In the genomic region with DNA sequence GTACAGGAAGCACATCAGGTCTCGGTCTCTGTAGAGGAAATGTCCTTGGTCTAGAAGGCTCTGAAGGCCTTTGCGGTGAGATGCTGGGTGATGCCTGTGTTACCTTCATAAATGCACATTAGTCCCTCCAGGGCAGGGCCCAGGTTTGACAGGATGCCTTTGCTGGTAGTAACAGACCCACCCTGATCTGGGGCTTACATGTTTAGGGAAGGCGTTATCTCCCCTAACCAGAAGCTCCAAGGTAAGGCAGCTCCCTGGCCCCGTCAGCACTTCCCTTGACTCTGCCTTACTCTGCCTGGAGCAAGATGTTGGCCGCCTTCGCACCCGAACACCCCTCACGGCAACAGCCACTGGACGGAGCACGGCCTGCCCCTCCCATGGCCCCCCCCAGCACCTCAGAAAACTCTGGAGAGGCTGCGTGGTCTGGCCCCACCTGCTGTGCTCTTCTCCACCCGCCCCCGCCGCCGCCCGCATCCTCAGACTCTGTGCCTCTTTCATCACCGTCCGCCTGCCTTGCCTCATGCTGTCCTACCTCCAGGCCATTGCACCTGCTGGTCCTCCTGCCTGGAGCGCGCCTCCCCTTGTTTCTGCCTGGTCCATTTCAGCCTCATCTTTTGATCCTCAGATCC, we compare ENCODE assay signal across 1 cellular context.
TF ChIP-seq lines count a peak whose summit lies in the region.

No MANE protein-coding gene starts in this region.

TF ChIP-seq in K562, 482 proteins besides CTCF, POLR2A, EP300 and RAD21 (continued from another document and continues in another):
- TF ChIP-seq, protein P1, sequence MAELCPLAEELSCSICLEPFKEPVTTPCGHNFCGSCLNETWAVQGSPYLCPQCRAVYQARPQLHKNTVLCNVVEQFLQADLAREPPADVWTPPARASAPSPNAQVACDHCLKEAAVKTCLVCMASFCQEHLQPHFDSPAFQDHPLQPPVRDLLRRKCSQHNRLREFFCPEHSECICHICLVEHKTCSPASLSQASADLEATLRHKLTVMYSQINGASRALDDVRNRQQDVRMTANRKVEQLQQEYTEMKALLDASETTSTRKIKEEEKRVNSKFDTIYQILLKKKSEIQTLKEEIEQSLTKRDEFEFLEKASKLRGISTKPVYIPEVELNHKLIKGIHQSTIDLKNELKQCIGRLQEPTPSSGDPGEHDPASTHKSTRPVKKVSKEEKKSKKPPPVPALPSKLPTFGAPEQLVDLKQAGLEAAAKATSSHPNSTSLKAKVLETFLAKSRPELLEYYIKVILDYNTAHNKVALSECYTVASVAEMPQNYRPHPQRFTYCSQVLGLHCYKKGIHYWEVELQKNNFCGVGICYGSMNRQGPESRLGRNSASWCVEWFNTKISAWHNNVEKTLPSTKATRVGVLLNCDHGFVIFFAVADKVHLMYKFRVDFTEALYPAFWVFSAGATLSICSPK (IDR thresholded peaks at IDR 0.05; ENCODE audit: borderline replicate concordance), result no peak
- TF ChIP-seq JUN (IDR thresholded peaks at IDR 0.05; ENCODE audit: borderline replicate concordance, low read depth, low read length), result no peak
- 0 out of 2 replicates have a peak, but pooled peaks have one; percentile 63 for TF ChIP-seq JUN (CRISPR knock-in tag; IDR thresholded peaks at IDR 0.05; ENCODE audit: borderline replicate concordance)
- no peak for TF ChIP-seq ZNF764 (CRISPR knock-in tag; IDR thresholded peaks at IDR 0.05; ENCODE audit: low read depth)
- TF ChIP-seq SMAD2 (IDR thresholded peaks at IDR 0.05; ENCODE audit: low read depth, low read length), result no peak
- TF ChIP-seq, protein P2, sequence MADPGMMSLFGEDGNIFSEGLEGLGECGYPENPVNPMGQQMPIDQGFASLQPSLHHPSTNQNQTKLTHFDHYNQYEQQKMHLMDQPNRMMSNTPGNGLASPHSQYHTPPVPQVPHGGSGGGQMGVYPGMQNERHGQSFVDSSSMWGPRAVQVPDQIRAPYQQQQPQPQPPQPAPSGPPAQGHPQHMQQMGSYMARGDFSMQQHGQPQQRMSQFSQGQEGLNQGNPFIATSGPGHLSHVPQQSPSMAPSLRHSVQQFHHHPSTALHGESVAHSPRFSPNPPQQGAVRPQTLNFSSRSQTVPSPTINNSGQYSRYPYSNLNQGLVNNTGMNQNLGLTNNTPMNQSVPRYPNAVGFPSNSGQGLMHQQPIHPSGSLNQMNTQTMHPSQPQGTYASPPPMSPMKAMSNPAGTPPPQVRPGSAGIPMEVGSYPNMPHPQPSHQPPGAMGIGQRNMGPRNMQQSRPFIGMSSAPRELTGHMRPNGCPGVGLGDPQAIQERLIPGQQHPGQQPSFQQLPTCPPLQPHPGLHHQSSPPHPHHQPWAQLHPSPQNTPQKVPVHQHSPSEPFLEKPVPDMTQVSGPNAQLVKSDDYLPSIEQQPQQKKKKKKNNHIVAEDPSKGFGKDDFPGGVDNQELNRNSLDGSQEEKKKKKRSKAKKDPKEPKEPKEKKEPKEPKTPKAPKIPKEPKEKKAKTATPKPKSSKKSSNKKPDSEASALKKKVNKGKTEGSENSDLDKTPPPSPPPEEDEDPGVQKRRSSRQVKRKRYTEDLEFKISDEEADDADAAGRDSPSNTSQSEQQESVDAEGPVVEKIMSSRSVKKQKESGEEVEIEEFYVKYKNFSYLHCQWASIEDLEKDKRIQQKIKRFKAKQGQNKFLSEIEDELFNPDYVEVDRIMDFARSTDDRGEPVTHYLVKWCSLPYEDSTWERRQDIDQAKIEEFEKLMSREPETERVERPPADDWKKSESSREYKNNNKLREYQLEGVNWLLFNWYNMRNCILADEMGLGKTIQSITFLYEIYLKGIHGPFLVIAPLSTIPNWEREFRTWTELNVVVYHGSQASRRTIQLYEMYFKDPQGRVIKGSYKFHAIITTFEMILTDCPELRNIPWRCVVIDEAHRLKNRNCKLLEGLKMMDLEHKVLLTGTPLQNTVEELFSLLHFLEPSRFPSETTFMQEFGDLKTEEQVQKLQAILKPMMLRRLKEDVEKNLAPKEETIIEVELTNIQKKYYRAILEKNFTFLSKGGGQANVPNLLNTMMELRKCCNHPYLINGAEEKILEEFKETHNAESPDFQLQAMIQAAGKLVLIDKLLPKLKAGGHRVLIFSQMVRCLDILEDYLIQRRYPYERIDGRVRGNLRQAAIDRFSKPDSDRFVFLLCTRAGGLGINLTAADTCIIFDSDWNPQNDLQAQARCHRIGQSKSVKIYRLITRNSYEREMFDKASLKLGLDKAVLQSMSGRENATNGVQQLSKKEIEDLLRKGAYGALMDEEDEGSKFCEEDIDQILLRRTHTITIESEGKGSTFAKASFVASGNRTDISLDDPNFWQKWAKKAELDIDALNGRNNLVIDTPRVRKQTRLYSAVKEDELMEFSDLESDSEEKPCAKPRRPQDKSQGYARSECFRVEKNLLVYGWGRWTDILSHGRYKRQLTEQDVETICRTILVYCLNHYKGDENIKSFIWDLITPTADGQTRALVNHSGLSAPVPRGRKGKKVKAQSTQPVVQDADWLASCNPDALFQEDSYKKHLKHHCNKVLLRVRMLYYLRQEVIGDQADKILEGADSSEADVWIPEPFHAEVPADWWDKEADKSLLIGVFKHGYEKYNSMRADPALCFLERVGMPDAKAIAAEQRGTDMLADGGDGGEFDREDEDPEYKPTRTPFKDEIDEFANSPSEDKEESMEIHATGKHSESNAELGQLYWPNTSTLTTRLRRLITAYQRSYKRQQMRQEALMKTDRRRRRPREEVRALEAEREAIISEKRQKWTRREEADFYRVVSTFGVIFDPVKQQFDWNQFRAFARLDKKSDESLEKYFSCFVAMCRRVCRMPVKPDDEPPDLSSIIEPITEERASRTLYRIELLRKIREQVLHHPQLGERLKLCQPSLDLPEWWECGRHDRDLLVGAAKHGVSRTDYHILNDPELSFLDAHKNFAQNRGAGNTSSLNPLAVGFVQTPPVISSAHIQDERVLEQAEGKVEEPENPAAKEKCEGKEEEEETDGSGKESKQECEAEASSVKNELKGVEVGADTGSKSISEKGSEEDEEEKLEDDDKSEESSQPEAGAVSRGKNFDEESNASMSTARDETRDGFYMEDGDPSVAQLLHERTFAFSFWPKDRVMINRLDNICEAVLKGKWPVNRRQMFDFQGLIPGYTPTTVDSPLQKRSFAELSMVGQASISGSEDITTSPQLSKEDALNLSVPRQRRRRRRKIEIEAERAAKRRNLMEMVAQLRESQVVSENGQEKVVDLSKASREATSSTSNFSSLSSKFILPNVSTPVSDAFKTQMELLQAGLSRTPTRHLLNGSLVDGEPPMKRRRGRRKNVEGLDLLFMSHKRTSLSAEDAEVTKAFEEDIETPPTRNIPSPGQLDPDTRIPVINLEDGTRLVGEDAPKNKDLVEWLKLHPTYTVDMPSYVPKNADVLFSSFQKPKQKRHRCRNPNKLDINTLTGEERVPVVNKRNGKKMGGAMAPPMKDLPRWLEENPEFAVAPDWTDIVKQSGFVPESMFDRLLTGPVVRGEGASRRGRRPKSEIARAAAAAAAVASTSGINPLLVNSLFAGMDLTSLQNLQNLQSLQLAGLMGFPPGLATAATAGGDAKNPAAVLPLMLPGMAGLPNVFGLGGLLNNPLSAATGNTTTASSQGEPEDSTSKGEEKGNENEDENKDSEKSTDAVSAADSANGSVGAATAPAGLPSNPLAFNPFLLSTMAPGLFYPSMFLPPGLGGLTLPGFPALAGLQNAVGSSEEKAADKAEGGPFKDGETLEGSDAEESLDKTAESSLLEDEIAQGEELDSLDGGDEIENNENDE (IDR thresholded peaks at IDR 0.05; ENCODE audit: low read depth, low read length), result no peak
- no peak for TF ChIP-seq BRD9 (IDR thresholded peaks at IDR 0.05; ENCODE audit: low read depth, partially characterized antibody)
- no peak for TF ChIP-seq HNRNPUL1 (IDR thresholded peaks at IDR 0.05; ENCODE audit: low read length)
- no peak for TF ChIP-seq SMARCA5 (IDR thresholded peaks at IDR 0.05)
- TF ChIP-seq ZNF583 (CRISPR knock-in tag; IDR thresholded peaks at IDR 0.05), result no peak
- TF ChIP-seq RBFOX2 (IDR thresholded peaks at IDR 0.05; ENCODE audit: low read depth, low read length), result peak; percentile 60
- TF ChIP-seq NCOA4 (IDR thresholded peaks at IDR 0.05; ENCODE audit: partially characterized antibody), result no peak
- no peak for TF ChIP-seq KDM5B (IDR thresholded peaks at IDR 0.05; ENCODE audit: insufficient replicate concordance, low read depth, low read length)
- TF ChIP-seq U2AF1 (optimal IDR thresholded peaks at IDR 0.05; ENCODE audit: low read depth, low read length), result no peak
- TF ChIP-seq ZZZ3 (IDR thresholded peaks at IDR 0.05), result no peak
- no peak for TF ChIP-seq PHTF2 (CRISPR knock-in tag; IDR thresholded peaks at IDR 0.05)
- no peak for TF ChIP-seq CBX5 (IDR thresholded peaks at IDR 0.05; ENCODE audit: borderline replicate concordance, low read depth)
- peak in 1 of 2 experiments; percentile 54; a peak in 1 of 4 replicates for TF ChIP-seq NONO (IDR thresholded peaks at IDR 0.05; ENCODE audit: low read depth in 2 of 2, low read length in 1 of 2)
- no peak for TF ChIP-seq ZKSCAN3 (CRISPR knock-in tag; IDR thresholded peaks at IDR 0.05)
- TF ChIP-seq CBFA2T3 (IDR thresholded peaks at IDR 0.05), result peak; percentile 93
- no peak for TF ChIP-seq TCF7L2 (IDR thresholded peaks at IDR 0.05; ENCODE audit: low read depth, low read length)
- peak; percentile 16; the same call in 1 of the 2 replicates for TF ChIP-seq MYC (IDR thresholded peaks at IDR 0.05; ENCODE audit: low read depth, low read length)
- TF ChIP-seq MYC (CRISPR knock-in tag; IDR thresholded peaks at IDR 0.05; ENCODE audit: borderline replicate concordance, low read depth), result no peak
- TF ChIP-seq MTA2 (IDR thresholded peaks at IDR 0.05; ENCODE audit: low read depth), result peak; percentile 74
- TF ChIP-seq HDAC2 (IDR thresholded peaks at IDR 0.05), result no peak
- TF ChIP-seq, protein P3, sequence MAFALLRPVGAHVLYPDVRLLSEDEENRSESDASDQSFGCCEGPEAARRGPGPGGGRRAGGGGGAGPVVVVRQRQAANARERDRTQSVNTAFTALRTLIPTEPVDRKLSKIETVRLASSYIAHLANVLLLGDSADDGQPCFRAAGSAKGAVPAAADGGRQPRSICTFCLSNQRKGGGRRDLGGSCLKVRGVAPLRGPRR (CRISPR knock-in tag; IDR thresholded peaks at IDR 0.05), result no peak
- no peak for TF ChIP-seq FOXK2 (conservative IDR thresholded peaks at IDR 0.05 in 1 of 2, IDR thresholded peaks at IDR 0.05 in 1 of 2; ENCODE audit: low read depth in 2 of 2)
- TF ChIP-seq NCOA6 (IDR thresholded peaks at IDR 0.05), result no peak
- TF ChIP-seq ZNF699 (CRISPR knock-in tag; IDR thresholded peaks at IDR 0.05; ENCODE audit: insufficient replicate concordance), result no peak
- no peak for TF ChIP-seq HIVEP1 (CRISPR knock-in tag; IDR thresholded peaks at IDR 0.05)
- no peak for TF ChIP-seq STAT5B (CRISPR knock-in tag; IDR thresholded peaks at IDR 0.05)
- no peak; the same call in 1 of the 2 replicates for TF ChIP-seq SMARCC2 (IDR thresholded peaks at IDR 0.05; ENCODE audit: low read depth)
- no peak for TF ChIP-seq FOS (IDR thresholded peaks at IDR 0.05; ENCODE audit: extremely low read depth, insufficient read length)
- no peak for TF ChIP-seq ZNF408 (CRISPR knock-in tag; IDR thresholded peaks at IDR 0.05; ENCODE audit: low read depth)
- no peak for TF ChIP-seq ZNF280B (CRISPR knock-in tag; IDR thresholded peaks at IDR 0.05)
- TF ChIP-seq, protein P4, sequence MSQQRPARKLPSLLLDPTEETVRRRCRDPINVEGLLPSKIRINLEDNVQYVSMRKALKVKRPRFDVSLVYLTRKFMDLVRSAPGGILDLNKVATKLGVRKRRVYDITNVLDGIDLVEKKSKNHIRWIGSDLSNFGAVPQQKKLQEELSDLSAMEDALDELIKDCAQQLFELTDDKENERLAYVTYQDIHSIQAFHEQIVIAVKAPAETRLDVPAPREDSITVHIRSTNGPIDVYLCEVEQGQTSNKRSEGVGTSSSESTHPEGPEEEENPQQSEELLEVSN (IDR thresholded peaks at IDR 0.05; ENCODE audit: borderline replicate concordance in 1 of 2, extremely low read depth in 1 of 2, insufficient read depth in 1 of 2, insufficient read length in 1 of 2, low read depth in 1 of 2, low read length in 1 of 2, poor library complexity in 1 of 2, severe bottlenecking in 1 of 2), result peak; percentile 55 to 57
- peak; percentile 23 for TF ChIP-seq SMARCB1 (IDR thresholded peaks at IDR 0.05; ENCODE audit: insufficient read length, low read depth)
- TF ChIP-seq HDAC3 (IDR thresholded peaks at IDR 0.05; ENCODE audit: borderline replicate concordance, partially characterized antibody), result no peak
- TF ChIP-seq POLR3G (IDR thresholded peaks at IDR 0.05; ENCODE audit: extremely low read depth, insufficient read length, insufficient replicate concordance), result no peak
- no peak for TF ChIP-seq ZNF175 (CRISPR knock-in tag; IDR thresholded peaks at IDR 0.05; ENCODE audit: low read depth)
- TF ChIP-seq TRIM28 (IDR thresholded peaks at IDR 0.05), result 0 out of 2 replicates have a peak, but pooled peaks have one; percentile 9
- TF ChIP-seq CTBP1 (IDR thresholded peaks at IDR 0.05; ENCODE audit: borderline replicate concordance), result peak; percentile 97
- no peak for TF ChIP-seq ZNF444 (CRISPR knock-in tag; IDR thresholded peaks at IDR 0.05)
- no peak for TF ChIP-seq ZNF395 (CRISPR knock-in tag; IDR thresholded peaks at IDR 0.05)
- TF ChIP-seq PRMT5 (CRISPR knock-in tag; IDR thresholded peaks at IDR 0.05), result no peak
- TF ChIP-seq HNRNPLL (IDR thresholded peaks at IDR 0.05; ENCODE audit: low read depth, low read length, poor library complexity, severe bottlenecking), result no peak
- TF ChIP-seq ZNF639 (CRISPR knock-in tag; conservative IDR thresholded peaks at IDR 0.05 in 1 of 2, IDR thresholded peaks at IDR 0.05 in 1 of 2), result no peak
